Comparison of ENCODE assay signal across 8 cellular contexts in the genomic region with DNA sequence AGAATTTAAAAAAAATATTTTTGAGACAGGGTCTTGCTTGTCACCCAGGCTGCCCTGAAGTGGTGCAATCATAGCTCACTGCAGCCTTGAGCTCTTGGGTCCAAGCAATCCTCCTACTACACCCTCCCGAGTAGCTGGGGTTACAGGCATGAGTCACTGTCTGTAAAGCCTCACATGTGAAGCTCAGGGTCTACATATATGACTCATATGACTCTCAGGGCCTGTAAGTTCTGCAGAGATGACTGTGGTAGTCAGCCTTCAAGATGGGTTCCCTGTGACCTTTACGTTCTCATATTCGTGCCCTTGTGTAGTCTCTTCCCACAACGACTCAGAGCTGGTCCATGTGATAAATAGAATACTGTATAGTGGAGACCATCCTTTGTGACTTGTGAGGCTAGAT. TPM values are rescaled to one million over a fixed set of nuclear protein-coding genes. Genes with fewer than 3 reads are reported as not detected.
"Had no signal": no experiment of that assay in that cellular context is flagged by ENCODE, and none has a peak within 500 bp of the region (broad histone marks: within the 10 kb centered on the region; RNA-seq: fewer than 3 reads in every experiment).

No MANE protein-coding gene starts in this region.

RNA-seq across cellular contexts. Expression of a gene that starts 6.5 kb away (rescaled TPM):
- total RNA-seq: activated CD4-positive, alpha-beta memory T cell treated with anti-CD3 and anti-CD28 coated beads, Interleukin-2, amount 10 ng/mL, durations not matched to agents 7 days and 5 days; esophagus muscularis mucosa; fibroblast of villous mesenchyme; left ventricle myocardium inferior; renal cortical epithelial cell; T-helper 2 cell treated with Interferon-gamma antibody and Interleukin-4, amounts not matched to agents 100 ng/mL and 5 ng/mL, for 36 hours; thoracic aorta; upper lobe of right lung had no signal
